30 cellular contexts compared by ENCODE assay signal in the genomic region with DNA sequence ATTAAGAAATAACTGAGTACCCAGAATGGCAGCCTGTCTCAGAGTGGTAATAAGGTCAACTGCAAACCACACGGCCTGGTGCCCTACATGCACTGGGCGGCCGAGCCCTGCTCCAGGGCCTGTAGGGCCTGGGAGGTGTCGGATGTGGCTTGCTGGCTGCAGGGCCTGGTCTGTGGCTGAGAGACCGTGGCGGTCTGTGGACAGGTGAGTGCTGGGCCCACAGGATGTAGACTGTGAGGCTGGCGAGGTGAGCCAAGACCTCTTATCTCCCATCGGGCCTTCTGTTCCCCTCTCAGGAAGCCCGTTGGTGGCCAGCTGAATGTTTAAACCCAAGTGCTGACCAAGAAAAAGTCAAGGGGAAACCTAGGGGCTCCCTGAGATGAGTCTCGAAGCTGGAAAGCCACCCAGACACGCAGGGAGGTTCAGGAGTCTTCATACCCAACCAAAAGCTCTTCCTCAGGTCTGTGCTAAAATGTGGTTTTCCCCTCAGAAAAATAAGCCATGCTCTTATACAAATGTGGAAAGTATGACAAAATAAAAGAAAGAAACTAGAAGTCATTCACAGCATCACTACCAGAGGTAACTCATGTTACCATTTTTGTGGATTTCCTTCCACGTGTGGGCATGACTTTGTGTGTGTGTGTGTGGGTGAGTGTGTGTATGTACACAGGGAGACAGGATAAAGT. TPM values are rescaled to one million over a fixed set of nuclear protein-coding genes. Genes with fewer than 3 reads are reported as not detected.
DNase-seq lines count a peak whose midpoint lies in the region; ATAC-seq and TF ChIP-seq lines count a peak whose summit lies in the region.
"Had no signal": no experiment of that assay in that cellular context is flagged by ENCODE, and none has a peak within 500 bp of the region (broad histone marks: within the 10 kb centered on the region; RNA-seq: fewer than 3 reads in every experiment).

No MANE protein-coding gene starts in this region.

- H3K4me1 ChIP-seq in mucosa of descending colon (ENCODE audit: low read depth) (no peaks in the 10 kb centered on the region), colonic mucosa (no peaks in the 10 kb centered on the region)
- H3K4me1 ChIP-seq: breast epithelium, neural progenitor cell, upper lobe of left lung had no signal

- H3K9me3 ChIP-seq in mucosa of descending colon (no peaks in the 10 kb centered on the region), colonic mucosa (no peaks in the 10 kb centered on the region)
- H3K9me3 ChIP-seq: breast epithelium, upper lobe of left lung had no signal

- H3K4me3 ChIP-seq in mucosa of descending colon (no peak overlapping the region), colonic mucosa (no peak overlapping the region)
- H3K4me3 ChIP-seq: breast epithelium, neural progenitor cell, SK-N-MC, upper lobe of left lung had no signal

- POLR2A ChIA-PET in activated CD4-positive, alpha-beta memory T cell treated with anti-CD3 and anti-CD28 coated beads for 36 hours (lab: Charles Lee), result no interaction called here
- POLR2A ChIA-PET in activated CD4-positive, alpha-beta memory T cell treated with anti-CD3 and anti-CD28 coated beads, Interleukin-2, amount 10 ng/mL, durations not matched to agents 7 days and 5 days (lab: Charles Lee), result no interaction called here
- POLR2A ChIA-PET in activated CD8-positive, alpha-beta T cell treated with anti-CD3 and anti-CD28 coated beads, Interleukin-2, amount 10 ng/mL, durations not matched to agents 7 days and 5 days (lab: Charles Lee), result no interaction called here

- peak; percentile 51 for ATAC-seq in activated CD8-positive, alpha-beta T cell treated with anti-CD3 and anti-CD28 coated beads, Interleukin-2, amount 10 ng/mL, durations not matched to agents 7 days and 5 days
- ATAC-seq in mucosa of descending colon (peak; percentile 29), HG02588 (IDR thresholded peaks at IDR 0.05; ENCODE audit: unreplicated experiment) (no peak)
- peak; percentile 47 for ATAC-seq in stimulated activated naive CD8-positive, alpha-beta T cell treated with anti-CD3 and anti-CD28 coated beads, Interleukin-15, Interleukin-2, amounts not matched to agents 100 U/mL and 50 U/mL, for 24 hours
- ATAC-seq: activated T-cell treated with anti-CD3 and anti-CD28 coated beads, Interleukin-2, amount 50 U/mL, for 4 hours; left colon; right cardiac atrium had no signal

- intact Hi-C loops in activated CD4-positive, alpha-beta memory T cell treated with anti-CD3 and anti-CD28 coated beads for 36 hours (cut with micrococcal nuclease), result no loop called here
- intact Hi-C loops in mucosa of descending colon (cut with DNase I, micrococcal nuclease), result no loop called here
- intact Hi-C loops in colonic mucosa (cut with DNase I), result no loop called here

- no peaks in the 10 kb centered on the region for H3K36me3 ChIP-seq in mucosa of descending colon (ENCODE audit: low read depth)
- no peaks in the 10 kb centered on the region for H3K36me3 ChIP-seq in colonic mucosa
- H3K36me3 ChIP-seq: breast epithelium, neural progenitor cell, upper lobe of left lung had no signal

- no peak overlapping the region for H3K27ac Mint-ChIP-seq in activated CD4-positive, alpha-beta memory T cell treated with anti-CD3 and anti-CD28 coated beads for 36 hours
- no peak overlapping the region for H3K27ac Mint-ChIP-seq in activated CD4-positive, alpha-beta memory T cell treated with anti-CD3 and anti-CD28 coated beads, Interleukin-2, amount 10 ng/mL, durations not matched to agents 7 days and 5 days
- no peak overlapping the region for H3K27ac Mint-ChIP-seq in activated CD8-positive, alpha-beta T cell treated with anti-CD3 and anti-CD28 coated beads, Interleukin-2, amount 10 ng/mL, durations not matched to agents 7 days and 5 days

- peaks cover 3% of the 10 kb centered on the region for H3K4me1 Mint-ChIP-seq in activated CD4-positive, alpha-beta memory T cell treated with anti-CD3 and anti-CD28 coated beads for 36 hours (ENCODE audit: low read depth)
- H3K4me1 Mint-ChIP-seq in activated CD4-positive, alpha-beta memory T cell treated with anti-CD3 and anti-CD28 coated beads, Interleukin-2, amount 10 ng/mL, durations not matched to agents 7 days and 5 days, result no peaks in the 10 kb centered on the region
- H3K4me1 Mint-ChIP-seq in activated CD8-positive, alpha-beta T cell treated with anti-CD3 and anti-CD28 coated beads, Interleukin-2, amount 10 ng/mL, durations not matched to agents 7 days and 5 days (ENCODE audit: low read depth), result peaks cover 10% of the 10 kb centered on the region
- H3K4me1 Mint-ChIP-seq: neural progenitor cell had no signal

- H3K9ac ChIP-seq in colonic mucosa (ENCODE audit: low read depth in 2 of 2, low read length in 2 of 2), result no peak overlapping the region
- H3K9ac ChIP-seq: KMS-11, neural progenitor cell had no signal

- H3K4me3 Mint-ChIP-seq in activated CD4-positive, alpha-beta memory T cell treated with anti-CD3 and anti-CD28 coated beads for 36 hours, result no peak overlapping the region
- H3K4me3 Mint-ChIP-seq in activated CD4-positive, alpha-beta memory T cell treated with anti-CD3 and anti-CD28 coated beads, Interleukin-2, amount 10 ng/mL, durations not matched to agents 7 days and 5 days, result no peak overlapping the region
- H3K4me3 Mint-ChIP-seq in activated CD8-positive, alpha-beta T cell treated with anti-CD3 and anti-CD28 coated beads, Interleukin-2, amount 10 ng/mL, durations not matched to agents 7 days and 5 days, result no peak overlapping the region
- H3K4me3 Mint-ChIP-seq: activated T-cell treated with anti-CD3 and anti-CD28 coated beads, Interleukin-2, amount 50 U/mL, for 4 hours; memory B cell had no signal

- DNase-seq in activated CD4-positive, alpha-beta memory T cell treated with anti-CD3 and anti-CD28 coated beads for 36 hours, result peak; percentile 5
- no peak for DNase-seq in activated CD4-positive, alpha-beta memory T cell treated with anti-CD3 and anti-CD28 coated beads, Interleukin-2, amount 10 ng/mL, durations not matched to agents 7 days and 5 days
- no peak for DNase-seq in activated CD8-positive, alpha-beta T cell treated with anti-CD3 and anti-CD28 coated beads, Interleukin-2, amount 10 ng/mL, durations not matched to agents 7 days and 5 days
- DNase-seq in mucosa of descending colon, result no peak
- no peak for DNase-seq in stimulated activated naive CD8-positive, alpha-beta T cell treated with anti-CD3 and anti-CD28 coated beads, Interleukin-15, Interleukin-2, amounts not matched to agents 100 U/mL and 50 U/mL, for 24 hours
- no peak for DNase-seq in colonic mucosa
- DNase-seq in HUDEP-2 (lab: John Stamatoyannopoulos, UW; ENCODE audit: unreplicated experiment in 76 of 76), result no peak
- DNase-seq: activated CD4-positive, CD25-positive, alpha-beta regulatory T cell; activated naive CD4-positive, alpha-beta T cell treated with Interleukin-2 at 50 U/mL for 16 hours; activated T-cell treated with anti-CD3 and anti-CD28 coated beads, Interleukin-2, amount 50 U/mL, for 4 hours; Calu3; DMS79; effector CD8-positive, alpha-beta T cell; GDM1; HCEC 1CT; hippocampal formation; left colon; MM.1S; NCI-H2029; NCI-H526; substantia nigra; T-helper 1 cell; upper lobe of left lung had no signal

- H3K27ac ChIP-seq in colonic mucosa, result no peak overlapping the region
- H3K27ac ChIP-seq: breast epithelium, KMS-11, neural progenitor cell, SK-N-MC, upper lobe of left lung had no signal

- H3K27me3 ChIP-seq in colonic mucosa, result no peaks in the 10 kb centered on the region
- H3K27me3 ChIP-seq: upper lobe of left lung had no signal

- peaks cover 5% of the 10 kb centered on the region for H3K9me3 Mint-ChIP-seq in activated CD4-positive, alpha-beta memory T cell treated with anti-CD3 and anti-CD28 coated beads for 36 hours
- H3K9me3 Mint-ChIP-seq in activated CD4-positive, alpha-beta memory T cell treated with anti-CD3 and anti-CD28 coated beads, Interleukin-2, amount 10 ng/mL, durations not matched to agents 7 days and 5 days, result peaks cover 10% of the 10 kb centered on the region
- H3K9me3 Mint-ChIP-seq in activated CD8-positive, alpha-beta T cell treated with anti-CD3 and anti-CD28 coated beads, Interleukin-2, amount 10 ng/mL, durations not matched to agents 7 days and 5 days (ENCODE audit: insufficient read depth), result peaks cover 12% of the 10 kb centered on the region
- H3K9me3 Mint-ChIP-seq: activated T-cell treated with anti-CD3 and anti-CD28 coated beads, Interleukin-2, amount 50 U/mL, for 4 hours had no signal

- H3K27me3 Mint-ChIP-seq in activated CD4-positive, alpha-beta memory T cell treated with anti-CD3 and anti-CD28 coated beads for 36 hours, result peaks cover 2% of the 10 kb centered on the region
- H3K27me3 Mint-ChIP-seq in activated CD4-positive, alpha-beta memory T cell treated with anti-CD3 and anti-CD28 coated beads, Interleukin-2, amount 10 ng/mL, durations not matched to agents 7 days and 5 days, result peaks cover 1% of the 10 kb centered on the region
- H3K27me3 Mint-ChIP-seq in activated CD8-positive, alpha-beta T cell treated with anti-CD3 and anti-CD28 coated beads, Interleukin-2, amount 10 ng/mL, durations not matched to agents 7 days and 5 days (ENCODE audit: low read depth), result peaks cover under 1% of the 10 kb centered on the region
- H3K27me3 Mint-ChIP-seq: memory B cell had no signal

- H3K36me3 Mint-ChIP-seq in activated CD4-positive, alpha-beta memory T cell treated with anti-CD3 and anti-CD28 coated beads for 36 hours, result no peaks in the 10 kb centered on the region
- no peaks in the 10 kb centered on the region for H3K36me3 Mint-ChIP-seq in activated CD4-positive, alpha-beta memory T cell treated with anti-CD3 and anti-CD28 coated beads, Interleukin-2, amount 10 ng/mL, durations not matched to agents 7 days and 5 days (ENCODE audit: low read depth)
- no peaks in the 10 kb centered on the region for H3K36me3 Mint-ChIP-seq in activated CD8-positive, alpha-beta T cell treated with anti-CD3 and anti-CD28 coated beads, Interleukin-2, amount 10 ng/mL, durations not matched to agents 7 days and 5 days (ENCODE audit: low read depth)
- H3K36me3 Mint-ChIP-seq: memory B cell, neural progenitor cell had no signal

- CTCF ChIA-PET in activated CD4-positive, alpha-beta memory T cell treated with anti-CD3 and anti-CD28 coated beads for 36 hours (lab: Charles Lee), result no interaction called here
- CTCF ChIA-PET in activated CD4-positive, alpha-beta memory T cell treated with anti-CD3 and anti-CD28 coated beads, Interleukin-2, amount 10 ng/mL, durations not matched to agents 7 days and 5 days (lab: Charles Lee), result no interaction called here
- CTCF ChIA-PET in activated CD8-positive, alpha-beta T cell treated with anti-CD3 and anti-CD28 coated beads, Interleukin-2, amount 10 ng/mL, durations not matched to agents 7 days and 5 days (lab: Charles Lee), result no interaction called here

- TF ChIP-seq CTCF in mucosa of descending colon (IDR thresholded peaks at IDR 0.05) (no peak), colonic mucosa (IDR thresholded peaks at IDR 0.05) (no peak)

RNA-seq across cellular contexts. Expression of a gene that starts 47.7 kb away (rescaled TPM):
- 10 to 100 TPM; 35.4 to 36.0 TPM for total RNA-seq in activated CD4-positive, alpha-beta memory T cell treated with anti-CD3 and anti-CD28 coated beads for 36 hours
- total RNA-seq in activated CD4-positive, alpha-beta memory T cell treated with anti-CD3 and anti-CD28 coated beads, Interleukin-2, amount 10 ng/mL, durations not matched to agents 7 days and 5 days, result 10 to 100 TPM; 34.8 to 38.0 TPM
- 10 to 100 TPM; 35.5 to 36.8 TPM for total RNA-seq in activated CD8-positive, alpha-beta T cell treated with anti-CD3 and anti-CD28 coated beads, Interleukin-2, amount 10 ng/mL, durations not matched to agents 7 days and 5 days
- total RNA-seq in mucosa of descending colon, result 10 to 100 TPM; 28.6 to 37.4 (median 30.1) TPM
- 10 to 100 TPM; 34.7 to 36.9 TPM for total RNA-seq in colonic mucosa
